ENCODE assay signal across 22 cellular contexts in the genomic region with DNA sequence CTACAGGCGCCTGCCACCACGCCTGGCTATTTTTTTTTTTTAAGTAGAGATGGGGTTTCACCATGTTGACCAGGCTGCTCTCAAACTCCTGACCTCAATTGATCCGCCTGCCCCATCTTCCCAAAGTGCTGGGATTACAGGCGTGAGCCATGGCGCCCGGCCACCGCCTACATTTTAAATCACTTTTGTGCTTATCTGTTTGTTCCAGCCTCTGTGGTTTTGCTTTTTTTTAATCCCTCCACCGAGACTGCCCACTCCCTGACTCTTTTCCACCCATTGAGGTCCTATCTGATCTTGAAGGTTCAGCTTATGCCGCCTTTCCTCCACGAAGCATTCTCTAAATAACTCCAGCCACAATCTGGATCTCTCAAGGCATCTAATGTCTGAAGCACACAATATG.
DNase-seq lines count a peak whose midpoint lies in the region; ATAC-seq, FAIRE-seq and TF ChIP-seq lines count a peak whose summit lies in the region.
"Had no signal": no experiment of that assay in that cellular context is flagged by ENCODE, and none has a peak within 500 bp of the region (broad histone marks: within the 10 kb centered on the region; RNA-seq: fewer than 3 reads in every experiment).

No MANE protein-coding gene starts in this region.

- no peak for TF ChIP-seq EP300 in K562 (IDR thresholded peaks at IDR 0.05; ENCODE audit: low read length)

- in situ Hi-C loops in K562 (cut with MboI), result no loop called here

- H3K79me2 ChIP-seq in K562 (ENCODE audit: control insufficient read depth, insufficient read depth, low read length), result no peaks in the 10 kb centered on the region

- ATAC-seq in K562, result peak; percentile 54
- ATAC-seq: A549, GM23338, HCT116 had no signal

- H3K36me3 ChIP-seq in SJCRH30, result no peaks in the 10 kb centered on the region
- no peaks in the 10 kb centered on the region for H3K36me3 ChIP-seq in K562 (ENCODE audit: control insufficient read depth, insufficient read depth, low read length)
- H3K36me3 ChIP-seq: BE2C; BLaER1 treated with 17β-estradiol and CSF1 and Interleukin-3, amounts not matched to agents 10 nM and 100 nM had no signal

- H3K27ac ChIP-seq in SJCRH30 (peak overlapping the region; percentile 89; the same call in 1 of the 2 replicates), K562 (ENCODE audit: extremely low read depth, low read depth, low read length) (no peak overlapping the region)
- H3K27ac ChIP-seq: A549; BLaER1 treated with 17β-estradiol and CSF1 and Interleukin-3, amounts not matched to agents 10 nM and 100 nM had no signal

- no peak overlapping the region for H2AFZ ChIP-seq in K562 (ENCODE audit: low read depth, low read length)
- H2AFZ ChIP-seq: GM23338 had no signal

- WGBS in K562 (ENCODE audit: insufficient coverage, low coverage, missing lambda C conversion rate), result 0% methylated on average over 7 of the region's 10 CpGs

- no peak for DNase-seq in GM19239 (ENCODE audit: insufficient read length, low spot score)
- no peak for DNase-seq in SJCRH30
- peak in 2 of 4 experiments; percentile 7 to 19 for DNase-seq in K562 (ENCODE audit: extremely low read depth in 1 of 4, low spot score in 3 of 4)
- DNase-seq in middle frontal gyrus (ENCODE audit: extremely low spot score, low spot score), result no peak
- DNase-seq in HT-29 (ENCODE audit: low spot score), result no peak
- DNase-seq in DMS153 (lab: John Stamatoyannopoulos, UW), result no peak
- DNase-seq: 8988T; ACHN; AML-193; BE2C; CD4-positive, alpha-beta T cell; CD8-positive, alpha-beta memory T cell; DMS 273 treated with DMSO at 0.1 percent for 48 hours; DMS53; DMS79 treated with DMSO at 0.1 percent for 48 hours; H9 had no signal

- H3K4me3 ChIP-seq in SJCRH30, result no peak overlapping the region
- no peak overlapping the region for H3K4me3 ChIP-seq in K562
- H3K4me3 ChIP-seq: A549; BLaER1 treated with 17β-estradiol and CSF1 and Interleukin-3, amounts not matched to agents 10 nM and 100 nM; GM23338 had no signal

- H3K27me3 ChIP-seq in SJCRH30 (no peaks in the 10 kb centered on the region), K562 (ENCODE audit: control insufficient read depth in 2 of 2, insufficient read depth in 2 of 2, low read length in 2 of 2) (no peaks in the 10 kb centered on the region)
- H3K27me3 ChIP-seq: BE2C had no signal

- no peak for TF ChIP-seq CTCF in K562 (IDR thresholded peaks at IDR 0.05 in 2 of 3, conservative IDR thresholded peaks at IDR 0.05 in 1 of 3; ENCODE audit: insufficient read depth in 2 of 3, low read depth in 1 of 3, low read length in 3 of 3)

- no peak for TF ChIP-seq POLR2A in K562 (conservative IDR thresholded peaks at IDR 0.05)

- H3K9me3 ChIP-seq in SJCRH30 (replicated peaks) (no peaks in the 10 kb centered on the region), K562 (replicated peaks; ENCODE audit: control insufficient read depth, insufficient read depth, low read depth, low read length) (no peaks in the 10 kb centered on the region)
- H3K9me3 ChIP-seq: A549; BE2C; BLaER1 treated with 17β-estradiol and CSF1 and Interleukin-3, amounts not matched to agents 10 nM and 100 nM had no signal

- no peaks in the 10 kb centered on the region for H3K9me1 ChIP-seq in K562 (ENCODE audit: control insufficient read depth, insufficient read depth, low read length)

- no peak overlapping the region for H3K4me2 ChIP-seq in K562 (ENCODE audit: insufficient read depth, low read length)
- H3K4me2 ChIP-seq: A549; BLaER1 treated with 17β-estradiol and CSF1 and Interleukin-3, amounts not matched to agents 10 nM and 100 nM; GM23338 had no signal

- no peak overlapping the region for H3K9ac ChIP-seq in K562 (ENCODE audit: insufficient read depth in 1 of 2, low read depth in 2 of 2, low read length in 2 of 2)
- H3K9ac ChIP-seq: BLaER1 treated with 17β-estradiol and CSF1 and Interleukin-3, amounts not matched to agents 10 nM and 100 nM had no signal

- intact Hi-C loops in K562 (cut with micrococcal nuclease), result no loop called here

- H4K20me1 ChIP-seq in K562 (replicated peaks; ENCODE audit: control insufficient read depth, insufficient read depth, low read length), result no peaks in the 10 kb centered on the region

- no TSS peak for BruUV-seq in K562 (replicated peaks; lab: Mats Ljungman, UMichigan)

- FAIRE-seq in GM19239 (lab: Jason Lieb, UNC) (peak; percentile 94), K562 (lab: Jason Lieb, UNC) (no peak)
- FAIRE-seq: A549, D721Med, G401.6 had no signal

- POLR2A ChIA-PET in K562 (lab: Yijun Ruan, JAX), result interaction anchor here (0.9 kb wide), 1 partner anchor 14 kb away, joined by 3 read pairs; no protein-coding TSS in a partner anchor

- no peak for TF ChIP-seq RAD21 in K562 (CRISPR knock-in tag; conservative IDR thresholded peaks at IDR 0.05 in 1 of 2, IDR thresholded peaks at IDR 0.05 in 1 of 2)

- H3K4me1 ChIP-seq in SJCRH30 (peaks cover 33% of the 10 kb centered on the region), K562 (replicated peaks in 1 of 2; ENCODE audit: control insufficient read depth in 2 of 2, insufficient read depth in 2 of 2, low read length in 2 of 2) (no peaks in the 10 kb centered on the region)
- H3K4me1 ChIP-seq: A549; BE2C; BLaER1 treated with 17β-estradiol and CSF1 and Interleukin-3, amounts not matched to agents 10 nM and 100 nM had no signal

- CTCF ChIA-PET in K562 (lab: Yijun Ruan, JAX; ENCODE audit: low intra/inter-chr PET ratio), result no interaction called here

TF ChIP-seq in K562, 482 proteins besides CTCF, POLR2A, EP300 and RAD21 (continues in another document):
- TF ChIP-seq, protein P1, sequence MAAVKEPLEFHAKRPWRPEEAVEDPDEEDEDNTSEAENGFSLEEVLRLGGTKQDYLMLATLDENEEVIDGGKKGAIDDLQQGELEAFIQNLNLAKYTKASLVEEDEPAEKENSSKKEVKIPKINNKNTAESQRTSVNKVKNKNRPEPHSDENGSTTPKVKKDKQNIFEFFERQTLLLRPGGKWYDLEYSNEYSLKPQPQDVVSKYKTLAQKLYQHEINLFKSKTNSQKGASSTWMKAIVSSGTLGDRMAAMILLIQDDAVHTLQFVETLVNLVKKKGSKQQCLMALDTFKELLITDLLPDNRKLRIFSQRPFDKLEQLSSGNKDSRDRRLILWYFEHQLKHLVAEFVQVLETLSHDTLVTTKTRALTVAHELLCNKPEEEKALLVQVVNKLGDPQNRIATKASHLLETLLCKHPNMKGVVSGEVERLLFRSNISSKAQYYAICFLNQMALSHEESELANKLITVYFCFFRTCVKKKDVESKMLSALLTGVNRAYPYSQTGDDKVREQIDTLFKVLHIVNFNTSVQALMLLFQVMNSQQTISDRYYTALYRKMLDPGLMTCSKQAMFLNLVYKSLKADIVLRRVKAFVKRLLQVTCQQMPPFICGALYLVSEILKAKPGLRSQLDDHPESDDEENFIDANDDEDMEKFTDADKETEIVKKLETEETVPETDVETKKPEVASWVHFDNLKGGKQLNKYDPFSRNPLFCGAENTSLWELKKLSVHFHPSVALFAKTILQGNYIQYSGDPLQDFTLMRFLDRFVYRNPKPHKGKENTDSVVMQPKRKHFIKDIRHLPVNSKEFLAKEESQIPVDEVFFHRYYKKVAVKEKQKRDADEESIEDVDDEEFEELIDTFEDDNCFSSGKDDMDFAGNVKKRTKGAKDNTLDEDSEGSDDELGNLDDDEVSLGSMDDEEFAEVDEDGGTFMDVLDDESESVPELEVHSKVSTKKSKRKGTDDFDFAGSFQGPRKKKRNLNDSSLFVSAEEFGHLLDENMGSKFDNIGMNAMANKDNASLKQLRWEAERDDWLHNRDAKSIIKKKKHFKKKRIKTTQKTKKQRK (IDR thresholded peaks at IDR 0.05; ENCODE audit: borderline replicate concordance, low read depth, low read length), result no peak
- no peak for TF ChIP-seq TBP (optimal IDR thresholded peaks at IDR 0.05; ENCODE audit: low read depth, low read length)
- TF ChIP-seq, protein P2, sequence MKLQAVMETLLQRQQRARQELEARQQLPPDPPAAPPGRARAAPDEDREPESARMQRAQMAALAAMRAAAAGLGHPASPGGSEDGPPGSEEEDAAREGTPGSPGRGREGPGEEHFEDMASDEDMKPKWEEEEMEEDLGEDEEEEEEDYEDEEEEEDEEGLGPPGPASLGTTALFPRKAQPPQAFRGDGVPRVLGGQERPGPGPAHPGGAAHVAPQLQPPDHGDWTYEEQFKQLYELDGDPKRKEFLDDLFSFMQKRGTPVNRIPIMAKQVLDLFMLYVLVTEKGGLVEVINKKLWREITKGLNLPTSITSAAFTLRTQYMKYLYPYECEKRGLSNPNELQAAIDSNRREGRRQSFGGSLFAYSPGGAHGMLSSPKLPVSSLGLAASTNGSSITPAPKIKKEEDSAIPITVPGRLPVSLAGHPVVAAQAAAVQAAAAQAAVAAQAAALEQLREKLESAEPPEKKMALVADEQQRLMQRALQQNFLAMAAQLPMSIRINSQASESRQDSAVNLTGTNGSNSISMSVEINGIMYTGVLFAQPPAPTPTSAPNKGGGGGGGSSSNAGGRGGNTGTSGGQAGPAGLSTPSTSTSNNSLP (IDR thresholded peaks at IDR 0.05; ENCODE audit: borderline replicate concordance, low read depth, low read length), result no peak
- TF ChIP-seq, protein P3, sequence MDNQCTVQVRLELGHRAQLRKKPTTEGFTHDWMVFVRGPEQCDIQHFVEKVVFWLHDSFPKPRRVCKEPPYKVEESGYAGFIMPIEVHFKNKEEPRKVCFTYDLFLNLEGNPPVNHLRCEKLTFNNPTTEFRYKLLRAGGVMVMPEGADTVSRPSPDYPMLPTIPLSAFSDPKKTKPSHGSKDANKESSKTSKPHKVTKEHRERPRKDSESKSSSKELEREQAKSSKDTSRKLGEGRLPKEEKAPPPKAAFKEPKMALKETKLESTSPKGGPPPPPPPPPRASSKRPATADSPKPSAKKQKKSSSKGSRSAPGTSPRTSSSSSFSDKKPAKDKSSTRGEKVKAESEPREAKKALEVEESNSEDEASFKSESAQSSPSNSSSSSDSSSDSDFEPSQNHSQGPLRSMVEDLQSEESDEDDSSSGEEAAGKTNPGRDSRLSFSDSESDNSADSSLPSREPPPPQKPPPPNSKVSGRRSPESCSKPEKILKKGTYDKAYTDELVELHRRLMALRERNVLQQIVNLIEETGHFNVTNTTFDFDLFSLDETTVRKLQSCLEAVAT (IDR thresholded peaks at IDR 0.05), result 0 out of 4 replicates have a peak, but pooled peaks of 1 of the 2 experiments have one; percentile 57
- no peak for TF ChIP-seq CHD4 (IDR thresholded peaks at IDR 0.05; ENCODE audit: insufficient read depth, insufficient replicate concordance, low read depth, low read length, poor library complexity, severe bottlenecking)
- TF ChIP-seq, protein P4, sequence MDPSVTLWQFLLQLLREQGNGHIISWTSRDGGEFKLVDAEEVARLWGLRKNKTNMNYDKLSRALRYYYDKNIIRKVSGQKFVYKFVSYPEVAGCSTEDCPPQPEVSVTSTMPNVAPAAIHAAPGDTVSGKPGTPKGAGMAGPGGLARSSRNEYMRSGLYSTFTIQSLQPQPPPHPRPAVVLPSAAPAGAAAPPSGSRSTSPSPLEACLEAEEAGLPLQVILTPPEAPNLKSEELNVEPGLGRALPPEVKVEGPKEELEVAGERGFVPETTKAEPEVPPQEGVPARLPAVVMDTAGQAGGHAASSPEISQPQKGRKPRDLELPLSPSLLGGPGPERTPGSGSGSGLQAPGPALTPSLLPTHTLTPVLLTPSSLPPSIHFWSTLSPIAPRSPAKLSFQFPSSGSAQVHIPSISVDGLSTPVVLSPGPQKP (CRISPR knock-in tag; IDR thresholded peaks at IDR 0.05), result no peak
- TF ChIP-seq PML (IDR thresholded peaks at IDR 0.05; ENCODE audit: low read length), result no peak
- TF ChIP-seq NFATC3 (IDR thresholded peaks at IDR 0.05), result no peak
